8 cellular contexts compared by ENCODE assay signal in the genomic region with DNA sequence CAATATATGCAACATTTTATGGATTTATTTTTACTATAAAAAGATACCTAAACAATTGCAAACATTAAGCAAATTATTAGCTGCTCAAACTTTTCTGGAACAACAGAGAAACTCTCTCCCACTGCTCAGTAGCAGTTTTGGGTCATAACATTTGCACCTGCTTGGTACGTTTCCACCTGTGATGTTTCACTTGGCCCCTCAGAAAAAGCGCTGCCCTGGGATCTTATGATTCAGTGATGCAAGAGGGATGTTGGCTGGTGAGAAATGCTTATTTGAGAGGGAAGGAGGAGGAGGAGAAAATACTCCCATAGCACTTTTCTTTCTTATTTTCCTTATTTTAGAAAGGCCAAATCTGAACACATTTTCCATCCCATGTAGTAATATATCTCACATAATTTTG. TPM values are rescaled to one million over a fixed set of nuclear protein-coding genes. Genes with fewer than 3 reads are reported as not detected.
DNase-seq lines count a peak whose midpoint lies in the region; ATAC-seq and TF ChIP-seq lines count a peak whose summit lies in the region.

No MANE protein-coding gene starts in this region.

- H3K4me1 ChIP-seq in Panc1 (ENCODE audit: control insufficient read depth, insufficient read depth, low read length) (peaks cover 35% of the 10 kb centered on the region), fibroblast of lung (ENCODE audit: control insufficient read depth, extremely low read depth, insufficient read depth, low read length) (peaks cover 7% of the 10 kb centered on the region), prostate gland (replicated peaks) (no peaks in the 10 kb centered on the region)

- H3K36me3 Mint-ChIP-seq in Calu3 (ENCODE audit: insufficient read depth, unreplicated experiment) = peaks cover 42% of the 10 kb centered on the region

- H3K27me3 Mint-ChIP-seq in Calu3 (ENCODE audit: unreplicated experiment) = no peaks in the 10 kb centered on the region

- no peaks in the 10 kb centered on the region for H3K9me3 ChIP-seq in Panc1 (ENCODE audit: control insufficient read depth, insufficient read depth, low read depth, low read length)
- H3K9me3 ChIP-seq in fibroblast of lung (ENCODE audit: control insufficient read depth, insufficient read depth, low read depth, low read length) = no peaks in the 10 kb centered on the region
- no peaks in the 10 kb centered on the region for H3K9me3 ChIP-seq in prostate gland

- TF ChIP-seq CTCF in Calu3 (IDR thresholded peaks at IDR 0.05; ENCODE audit: unreplicated experiment) (no peak), Panc1 (IDR thresholded peaks at IDR 0.05) (no peak), fibroblast of lung (conservative IDR thresholded peaks at IDR 0.05 in 1 of 2, IDR thresholded peaks at IDR 0.05 in 1 of 2; ENCODE audit: low read depth in 1 of 2, low read length in 2 of 2) (no peak), prostate gland (IDR thresholded peaks at IDR 0.05) (no peak), GM13976 (IDR thresholded peaks at IDR 0.05; ENCODE audit: borderline replicate concordance, control extremely low read depth, extremely low read depth, insufficient read depth, missing control alignments) (no peak)

- 69% methylated on average over 2 of the region's 2 CpGs for WGBS in prostate gland

- H3K36me3 ChIP-seq in Panc1 (ENCODE audit: control insufficient read depth, insufficient read depth, low read length) (no peaks in the 10 kb centered on the region; the same call in 1 of the 2 replicates), fibroblast of lung (ENCODE audit: control insufficient read depth, insufficient read depth, low read length) (peaks cover 7% of the 10 kb centered on the region), prostate gland (no peaks in the 10 kb centered on the region)

- H3K4me3 ChIP-seq in Panc1 (ENCODE audit: low read depth in 2 of 2, low read length in 2 of 2) = peak overlapping the region; percentile 64 to 73
- H3K4me3 ChIP-seq in fibroblast of lung (replicated peaks in 1 of 4; ENCODE audit: control extremely low read depth in 1 of 4, insufficient read depth in 1 of 4, low read depth in 3 of 4, low read length in 4 of 4) = peak overlapping the region in 2 of 4 experiments; percentile 63 to 69
- H3K4me3 ChIP-seq in prostate gland = no peak overlapping the region

- intact Hi-C loops in Calu3 (cut with micrococcal nuclease; ENCODE audit: unreplicated experiment) (loop anchor here (5.0 kb wide), 3 partner anchors 33 to 378 kb away; no protein-coding TSS in a partner anchor), Panc1 (cut with micrococcal nuclease; ENCODE audit: unreplicated experiment) (loop anchor here (5.0 to 10.0 kb wide), 3 partner anchors 306 to 756 kb away; no protein-coding TSS in a partner anchor), prostate gland (cut with DNase I) (loop anchor here (10.0 kb wide), 2 partner anchors 136 to 576 kb away; no protein-coding TSS in a partner anchor)

- no peak overlapping the region for H3K9ac ChIP-seq in fibroblast of lung (ENCODE audit: insufficient read depth, low read length)

- H3K9me3 Mint-ChIP-seq in Calu3 (ENCODE audit: low read depth, unreplicated experiment) = no peaks in the 10 kb centered on the region

- no peak overlapping the region for H2AFZ ChIP-seq in fibroblast of lung (ENCODE audit: low read length)

- peaks cover 95% of the 10 kb centered on the region for H3K79me2 ChIP-seq in fibroblast of lung (ENCODE audit: control insufficient read depth, insufficient read depth, low read length)

- BruUV-seq in Calu3 (replicated peaks; lab: Mats Ljungman, UMichigan) (no TSS peak), Panc1 (replicated peaks; lab: Mats Ljungman, UMichigan) (no TSS peak)

- peak overlapping the region; percentile 42 for H3K4me2 ChIP-seq in fibroblast of lung (ENCODE audit: extremely low read depth, insufficient read depth, low read length)

- H3K27ac ChIP-seq in Panc1 (ENCODE audit: low read length) (peak overlapping the region; percentile 97), fibroblast of lung (ENCODE audit: insufficient read depth, low read length) (peak overlapping the region; percentile 88), prostate gland (peak overlapping the region; percentile 92 to 93)

- no peak for TF ChIP-seq POLR2A in prostate gland (IDR thresholded peaks at IDR 0.05)

- peak overlapping the region; percentile 87 for H3K4me3 Mint-ChIP-seq in Calu3 (ENCODE audit: low read depth, unreplicated experiment)

- H4K20me1 ChIP-seq in fibroblast of lung (ENCODE audit: control insufficient read depth, extremely low read depth, insufficient read depth, low read length) = no peaks in the 10 kb centered on the region

- H3K27me3 ChIP-seq in Panc1 (ENCODE audit: control insufficient read depth, insufficient read depth, low read length) (no peaks in the 10 kb centered on the region), fibroblast of lung (ENCODE audit: control insufficient read depth, insufficient read depth, low read length) (no peaks in the 10 kb centered on the region), prostate gland (replicated peaks; ENCODE audit: insufficient read depth) (no peaks in the 10 kb centered on the region)

- ATAC-seq in Panc1 (no peak), GM21723 (IDR thresholded peaks at IDR 0.05; ENCODE audit: unreplicated experiment) (no peak), HG02623 (IDR thresholded peaks at IDR 0.05; ENCODE audit: unreplicated experiment) (no peak)

- CTCF ChIA-PET in Calu3 (lab: Charles Lee) (no interaction called here), Panc1 (lab: Charles Lee) (interaction anchor here (0.5 to 0.7 kb wide), 3 partner anchors 91 to 1789 kb away, joined by 6 to 7 read pairs (median 6); no protein-coding TSS in a partner anchor)

- DNase-seq in Calu3 (no peak), Panc1 (ENCODE audit: low read depth, low spot score) (no peak), fibroblast of lung (ENCODE audit: low read depth in 2 of 2) (no peak), prostate gland (ENCODE audit: low spot score) (no peak), GM13976 (ENCODE audit: low spot score) (no peak), DMS79 (lab: John Stamatoyannopoulos, UW) (no peak)

- peaks cover 47% of the 10 kb centered on the region for H3K4me1 Mint-ChIP-seq in Calu3 (ENCODE audit: low read depth, unreplicated experiment)

- H3K27ac Mint-ChIP-seq in Calu3 (ENCODE audit: unreplicated experiment) = no peak overlapping the region

- POLR2A ChIA-PET in Panc1 (lab: Charles Lee) = interaction anchor here (0.6 kb wide), 1 partner anchor 1119 kb away, joined by 3 read pairs; no protein-coding TSS in a partner anchor

- in situ Hi-C loops in Panc1 (cut with HindIII; ENCODE audit: low pct_unique_long_range_greater_than_20kb, low sequenced_read_pairs) (no loop called here), GM13976 (cut with MboI; ENCODE audit: low sequenced_read_pairs, unreplicated experiment) (no loop called here)

RNA-seq across cellular contexts. Expression of a gene that starts 9.2 kb away (rescaled TPM):
- total RNA-seq in Calu3 (2022) (29.7 and 34.4 TPM in 2 replicates), Panc1 (2021; ENCODE audit: unreplicated experiment) (27.3 TPM), fibroblast of lung (18.7 and 29.1 TPM in 2 replicates), prostate gland (10 to 100 TPM; 37.6 to 40.6 TPM)
- 19.6 TPM for polyA plus RNA-seq in Panc1 (2012; ENCODE audit: insufficient read length)
- 14.3 and 24.0 TPM in 2 replicates for polyA plus RNA-seq in fibroblast of lung
- 21.3 and 33.3 TPM in 2 replicates for polyA plus RNA-seq in fibroblast of lung (2012)
- polyA minus RNA-seq in fibroblast of lung (ENCODE audit: low replicate concordance) = 40.7 and 72.5 TPM in 2 replicates

RNA-seq across cellular contexts. Expression of a gene that starts 45.4 kb away (rescaled TPM):
- total RNA-seq in Calu3 (2022) (28.7 and 32.8 TPM in 2 replicates), Panc1 (2021; ENCODE audit: unreplicated experiment) (25.3 TPM), fibroblast of lung (39.8 and 85.4 TPM in 2 replicates), prostate gland (10 to 100 TPM; 16.5 to 33.5 TPM)
- 11.6 TPM for polyA plus RNA-seq in Panc1 (2012; ENCODE audit: insufficient read length)
- polyA plus RNA-seq in fibroblast of lung = 28.4 and 31.5 TPM in 2 replicates
- 16.6 and 18.1 TPM in 2 replicates for polyA plus RNA-seq in fibroblast of lung (2012)
- 36.1 and 53.4 TPM in 2 replicates for polyA minus RNA-seq in fibroblast of lung (ENCODE audit: low replicate concordance)

Comparison
In these comparisons a context has a peak if more than half of its experiments do, and no peak if none do; other contexts are left out.
1. H3K4me3 ChIP-seq: peak in Panc1 (2 of 2); none in prostate gland (0 of 2).
2. Peak in every context shown above with its lines, with median percentiles within 50 percentile points of each other: H3K27ac ChIP-seq.